ENCODE assay signal across 1 cellular context in the genomic region with DNA sequence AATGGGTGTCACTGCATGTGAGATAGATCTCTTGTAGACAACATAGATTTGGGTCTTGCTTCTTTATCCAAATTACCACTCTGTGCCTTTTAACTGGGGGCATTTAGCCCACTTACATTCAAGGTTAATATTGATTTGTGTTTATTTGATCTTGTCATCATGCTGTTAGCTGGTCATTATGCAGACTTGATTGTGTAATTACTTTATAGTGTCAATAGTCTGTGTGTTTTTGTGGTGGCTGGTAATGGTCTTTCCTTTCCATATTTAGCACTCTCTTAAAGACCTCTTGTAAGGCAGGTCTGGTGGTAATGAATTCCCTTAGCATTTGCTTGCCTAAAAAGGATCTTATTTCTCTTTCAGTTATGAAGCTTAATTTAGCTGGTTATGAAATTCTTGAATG.
TF ChIP-seq lines count a peak whose summit lies in the region.

No MANE protein-coding gene starts in this region.

TF ChIP-seq in GM12878, 131 proteins besides CTCF, POLR2A, EP300 and RAD21 (continued from another document):
- TF ChIP-seq, protein P1, sequence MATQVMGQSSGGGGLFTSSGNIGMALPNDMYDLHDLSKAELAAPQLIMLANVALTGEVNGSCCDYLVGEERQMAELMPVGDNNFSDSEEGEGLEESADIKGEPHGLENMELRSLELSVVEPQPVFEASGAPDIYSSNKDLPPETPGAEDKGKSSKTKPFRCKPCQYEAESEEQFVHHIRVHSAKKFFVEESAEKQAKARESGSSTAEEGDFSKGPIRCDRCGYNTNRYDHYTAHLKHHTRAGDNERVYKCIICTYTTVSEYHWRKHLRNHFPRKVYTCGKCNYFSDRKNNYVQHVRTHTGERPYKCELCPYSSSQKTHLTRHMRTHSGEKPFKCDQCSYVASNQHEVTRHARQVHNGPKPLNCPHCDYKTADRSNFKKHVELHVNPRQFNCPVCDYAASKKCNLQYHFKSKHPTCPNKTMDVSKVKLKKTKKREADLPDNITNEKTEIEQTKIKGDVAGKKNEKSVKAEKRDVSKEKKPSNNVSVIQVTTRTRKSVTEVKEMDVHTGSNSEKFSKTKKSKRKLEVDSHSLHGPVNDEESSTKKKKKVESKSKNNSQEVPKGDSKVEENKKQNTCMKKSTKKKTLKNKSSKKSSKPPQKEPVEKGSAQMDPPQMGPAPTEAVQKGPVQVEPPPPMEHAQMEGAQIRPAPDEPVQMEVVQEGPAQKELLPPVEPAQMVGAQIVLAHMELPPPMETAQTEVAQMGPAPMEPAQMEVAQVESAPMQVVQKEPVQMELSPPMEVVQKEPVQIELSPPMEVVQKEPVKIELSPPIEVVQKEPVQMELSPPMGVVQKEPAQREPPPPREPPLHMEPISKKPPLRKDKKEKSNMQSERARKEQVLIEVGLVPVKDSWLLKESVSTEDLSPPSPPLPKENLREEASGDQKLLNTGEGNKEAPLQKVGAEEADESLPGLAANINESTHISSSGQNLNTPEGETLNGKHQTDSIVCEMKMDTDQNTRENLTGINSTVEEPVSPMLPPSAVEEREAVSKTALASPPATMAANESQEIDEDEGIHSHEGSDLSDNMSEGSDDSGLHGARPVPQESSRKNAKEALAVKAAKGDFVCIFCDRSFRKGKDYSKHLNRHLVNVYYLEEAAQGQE (IDR thresholded peaks at IDR 0.05; ENCODE audit: low read depth, low read length), result no peak
- no peak for TF ChIP-seq EGR1 (IDR thresholded peaks at IDR 0.05; ENCODE audit: borderline replicate concordance in 1 of 2, low read depth in 2 of 2, low read length in 2 of 2)
- no peak for TF ChIP-seq ESRRA (IDR thresholded peaks at IDR 0.05; ENCODE audit: low read length)
- TF ChIP-seq TCF12 (IDR thresholded peaks at IDR 0.05; ENCODE audit: low read depth, low read length), result no peak
- TF ChIP-seq PAX5 (IDR thresholded peaks at IDR 0.05; ENCODE audit: borderline replicate concordance, low read depth, low read length), result no peak
- no peak for TF ChIP-seq NR2C2 (IDR thresholded peaks at IDR 0.05; ENCODE audit: borderline replicate concordance, control insufficient read depth, insufficient read length, low read depth)
- TF ChIP-seq MTA2 (IDR thresholded peaks at IDR 0.05; ENCODE audit: low read depth), result no peak
